ENCODE assay signal across 20 cellular contexts in the genomic region with DNA sequence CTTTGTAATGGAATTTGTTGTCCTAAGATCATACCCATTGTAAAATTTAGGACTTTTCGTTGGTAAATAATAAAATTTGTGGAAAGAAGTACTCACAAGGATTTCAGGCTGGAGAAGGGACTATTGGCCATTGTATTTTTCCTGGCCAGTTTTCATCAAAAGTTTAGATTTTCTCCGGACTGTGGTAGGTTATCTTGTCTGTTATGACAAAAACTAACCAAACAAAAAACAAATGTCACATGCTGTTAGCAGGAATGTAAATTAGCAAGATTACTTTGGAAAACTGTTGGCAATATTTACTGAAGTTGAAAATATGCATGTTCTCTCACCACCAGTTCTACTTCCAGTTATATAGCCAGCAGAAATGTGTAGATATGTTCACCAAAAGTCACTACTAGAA. TPM values are rescaled to one million over a fixed set of nuclear protein-coding genes. Genes with fewer than 3 reads are reported as not detected.
DNase-seq lines count a peak whose midpoint lies in the region; ATAC-seq, FAIRE-seq and TF ChIP-seq lines count a peak whose summit lies in the region.
"Had no signal": no experiment of that assay in that cellular context is flagged by ENCODE, and none has a peak within 500 bp of the region (broad histone marks: within the 10 kb centered on the region; RNA-seq: fewer than 3 reads in every experiment).

No MANE protein-coding gene starts in this region.

- H3K4me3 Mint-ChIP-seq in mesothelial cell of epicardium: no peak overlapping the region
- H3K4me3 Mint-ChIP-seq: endodermal cell; GM23338; T-helper 1 cell treated with Interleukin-12 subunit alpha and Interleukin-12 subunit beta and Interleukin-4 antibody, amounts not matched to agents 30 μg/mL and 1 μg/mL, for 36 hours had no signal

- H3K27ac Mint-ChIP-seq in mesothelial cell of epicardium: no peak overlapping the region
- H3K27ac Mint-ChIP-seq: GM23338; T-helper 1 cell treated with Interleukin-12 subunit alpha and Interleukin-12 subunit beta and Interleukin-4 antibody, amounts not matched to agents 30 μg/mL and 1 μg/mL, for 36 hours had no signal

- no peak for ATAC-seq in HG02759 (IDR thresholded peaks at IDR 0.05; ENCODE audit: unreplicated experiment)
- ATAC-seq: GM23338 had no signal

- H3K27me3 ChIP-seq in ascending aorta (no peaks in the 10 kb centered on the region), muscle layer of duodenum (ENCODE audit: low read depth, low read length) (no peaks in the 10 kb centered on the region), tibial artery (no peaks in the 10 kb centered on the region)
- H3K27me3 ChIP-seq: breast epithelium had no signal

- H3K9me3 Mint-ChIP-seq in mesothelial cell of epicardium: no peaks in the 10 kb centered on the region
- H3K9me3 Mint-ChIP-seq: endodermal cell, GM23338 had no signal

- no peak for TF ChIP-seq POLR2A in GM12892 (IDR thresholded peaks at IDR 0.05; ENCODE audit: low read depth, low read length)

- H3K4me1 Mint-ChIP-seq in mesothelial cell of epicardium: peaks cover 29% of the 10 kb centered on the region

- no peak overlapping the region for H3K4me3 ChIP-seq in ascending aorta
- H3K4me3 ChIP-seq in muscle layer of duodenum (ENCODE audit: low read depth in 1 of 2, low read length in 2 of 2): no peak overlapping the region
- no peak overlapping the region for H3K4me3 ChIP-seq in tibial artery
- H3K4me3 ChIP-seq: breast epithelium, coronary artery, GM23338 had no signal

- no peaks in the 10 kb centered on the region for H3K9me3 ChIP-seq in ascending aorta
- no peaks in the 10 kb centered on the region for H3K9me3 ChIP-seq in muscle layer of duodenum (ENCODE audit: control insufficient read depth in 1 of 2, low read length in 2 of 2)
- no peaks in the 10 kb centered on the region for H3K9me3 ChIP-seq in tibial artery
- H3K9me3 ChIP-seq: breast epithelium had no signal

- H3K36me3 ChIP-seq in ascending aorta (no peaks in the 10 kb centered on the region), muscle layer of duodenum (ENCODE audit: control insufficient read depth in 1 of 2, insufficient read depth in 2 of 2, low read length in 2 of 2) (no peaks in the 10 kb centered on the region), tibial artery (no peaks in the 10 kb centered on the region)
- H3K36me3 ChIP-seq: breast epithelium had no signal

- no peaks in the 10 kb centered on the region for H3K36me3 Mint-ChIP-seq in mesothelial cell of epicardium

- no peaks in the 10 kb centered on the region for H3K27me3 Mint-ChIP-seq in mesothelial cell of epicardium (ENCODE audit: low read depth)

- H3K4me1 ChIP-seq in ascending aorta (peaks cover 5 to 38% of the 10 kb centered on the region in 2 donors), muscle layer of duodenum (ENCODE audit: control insufficient read depth in 1 of 2, insufficient read depth in 2 of 2, low read length in 2 of 2) (peaks cover 46 to 54% of the 10 kb centered on the region in 2 donors), tibial artery (peaks cover 0 to 82% (median 33%) of the 10 kb centered on the region in 4 donors)

- DNase-seq in GM12892 (ENCODE audit: insufficient read length): no peak
- DNase-seq in ascending aorta (ENCODE audit: low spot score in 2 of 2): no peak
- no peak for DNase-seq in tibial artery
- no peak for DNase-seq in NCI-H226
- no peak for DNase-seq in mesothelial cell of epicardium (ENCODE audit: low spot score in 2 of 2, unreplicated experiment in 2 of 2)
- no peak for DNase-seq in DMS 273 (lab: John Stamatoyannopoulos, UW; ENCODE audit: unreplicated experiment)
- DNase-seq: activated CD4-positive, alpha-beta T cell treated with anti-CD3 and anti-CD28 coated beads for 4 hours; activated CD8-positive, alpha-beta memory T cell treated with anti-CD3 and anti-CD28 coated beads for 24 hours; activated gamma-delta T cell treated with Interleukin-2 at 50 U/mL for 16 hours; activated T-cell treated with anti-CD3 and anti-CD28 coated beads, Interleukin-2, amount 50 U/mL, for 1 hour; DMS53; endodermal cell; Karpas-422; trophoblast cell had no signal

- FAIRE-seq in GM12892 (lab: Jason Lieb, UNC): peak; percentile 40

- H3K27ac ChIP-seq in ascending aorta: peak overlapping the region; percentile 79 to 89
- H3K27ac ChIP-seq in muscle layer of duodenum (ENCODE audit: low read length): peak overlapping the region; percentile 85
- H3K27ac ChIP-seq in tibial artery: peak overlapping the region; percentile 68 to 74

- intact Hi-C loops in ascending aorta (cut with DNase I): no loop called here
- intact Hi-C loops in tibial artery (cut with DNase I; ENCODE audit: low total_unique reads): no loop called here

- TF ChIP-seq CTCF in ascending aorta (IDR thresholded peaks at IDR 0.05) (no peak), tibial artery (IDR thresholded peaks at IDR 0.05) (no peak), mesothelial cell of epicardium (IDR thresholded peaks at IDR 0.05; ENCODE audit: unreplicated experiment) (no peak)

RNA-seq across cellular contexts. Expression of a gene that starts 27.8 kb away (rescaled TPM):
- polyA plus RNA-seq in GM12892 (2012; ENCODE audit: missing spikeins): 24.2 TPM
- total RNA-seq in ascending aorta (22.9 TPM), mesothelial cell of epicardium (33.5 to 38.4 TPM (median 36.7 TPM) in 3 replicates)
